8 cellular contexts compared by ENCODE assay signal in genomic region chr3:45553469-45553974, GRCh38. TPM values are rescaled to one million over a fixed set of nuclear protein-coding genes. Genes with fewer than 3 reads are reported as not detected.
DNase-seq lines count a peak whose midpoint lies in the region; FAIRE-seq and TF ChIP-seq lines count a peak whose summit lies in the region.

No MANE protein-coding gene starts in this region.

- H3K79me2 ChIP-seq in keratinocyte (ENCODE audit: control insufficient read depth, insufficient read depth, low read length), result no peaks in the 10 kb centered on the region

- peaks cover 2% of the 10 kb centered on the region for H3K9me1 ChIP-seq in keratinocyte (ENCODE audit: control insufficient read depth, extremely low read depth, insufficient read depth, low read length)

- DNase-seq in GM12864 (ENCODE audit: low read depth) (peak; percentile 35), Kasumi-1 (lab: John Stamatoyannopoulos, UW) (peak; percentile 22 to 33), adipocyte (ENCODE audit: low read depth) (peak; percentile 29), keratinocyte (ENCODE audit: low read depth, low spot score) (no peak), DMS114 treated with DMSO at 0.1 percent for 48 hours (lab: John Stamatoyannopoulos, UW; ENCODE audit: unreplicated experiment) (no peak), GM19238 (ENCODE audit: insufficient read length, low spot score) (no peak), HuH-7.5 (ENCODE audit: low spot score) (no peak), GM10266 (ENCODE audit: extremely low spot score) (no peak)

- H3K9me3 ChIP-seq in adipocyte (ENCODE audit: control insufficient read depth, low read length), result no peaks in the 10 kb centered on the region
- no peaks in the 10 kb centered on the region for H3K9me3 ChIP-seq in keratinocyte (ENCODE audit: control insufficient read depth, low read depth, low read length)

- dilution Hi-C loops in keratinocyte (cut with MboI; ENCODE audit: extremely low pct_ligation_motif_present, low sequenced_read_pairs), result no loop called here

- H3K9ac ChIP-seq in adipocyte (ENCODE audit: low read length), result no peak overlapping the region
- no peak overlapping the region for H3K9ac ChIP-seq in keratinocyte (ENCODE audit: control insufficient read depth, extremely low read depth, insufficient read depth, low read length)

- H3K27me3 ChIP-seq in adipocyte (replicated peaks; ENCODE audit: control insufficient read depth, insufficient read depth, low read length) (no peaks in the 10 kb centered on the region), keratinocyte (ENCODE audit: control insufficient read depth, extremely low read depth, insufficient read depth, low read length) (no peaks in the 10 kb centered on the region)

- no peak overlapping the region for H2AFZ ChIP-seq in keratinocyte (ENCODE audit: control insufficient read depth, low read length)

- H3K36me3 ChIP-seq in adipocyte (ENCODE audit: control insufficient read depth, insufficient read depth, low read length, severe bottlenecking) (no peaks in the 10 kb centered on the region), keratinocyte (ENCODE audit: control insufficient read depth in 2 of 2, extremely low read depth in 1 of 2, insufficient read depth in 2 of 2, low read length in 2 of 2) (no peaks in the 10 kb centered on the region)

- no peak overlapping the region for H3K27ac ChIP-seq in keratinocyte (ENCODE audit: control insufficient read depth, insufficient read depth, low read length)

- TF ChIP-seq CTCF in GM12864 (IDR thresholded peaks at IDR 0.05; ENCODE audit: low read depth, low read length, missing control alignments) (no peak), keratinocyte (optimal IDR thresholded peaks at IDR 0.05 in 1 of 3, IDR thresholded peaks at IDR 0.05 in 1 of 3, conservative IDR thresholded peaks at IDR 0.05 in 1 of 3; ENCODE audit: extremely low read depth in 1 of 3, insufficient read depth in 2 of 3, low read length in 3 of 3) (no peak), GM10266 (IDR thresholded peaks at IDR 0.05; ENCODE audit: control insufficient read depth, insufficient read depth, low read depth, missing control alignments) (no peak)

- no peaks in the 10 kb centered on the region for H4K20me1 ChIP-seq in keratinocyte (ENCODE audit: control insufficient read depth, extremely low read depth, insufficient read depth, low read length)

- peak overlapping the region; percentile 17 for H3K4me2 ChIP-seq in keratinocyte (ENCODE audit: control insufficient read depth, extremely low read depth, insufficient read depth, low read depth, low read length)

- H3K4me1 ChIP-seq in adipocyte (ENCODE audit: control insufficient read depth, insufficient read depth, low read length), result peaks cover 46% of the 10 kb centered on the region
- peaks cover 41% of the 10 kb centered on the region for H3K4me1 ChIP-seq in keratinocyte (ENCODE audit: control insufficient read depth, extremely low read depth, insufficient read depth, low read length)

- FAIRE-seq in keratinocyte (lab: Jason Lieb, UNC), result no peak

- no peak overlapping the region for H3K4me3 ChIP-seq in GM12864 (ENCODE audit: low read depth, low read length)
- H3K4me3 ChIP-seq in adipocyte (ENCODE audit: low read length), result no peak overlapping the region
- no peak overlapping the region for H3K4me3 ChIP-seq in keratinocyte (ENCODE audit: control insufficient read depth in 2 of 3, extremely low read depth in 1 of 3, insufficient read depth in 2 of 3, low read depth in 1 of 3, low read length in 3 of 3)

RNA-seq across cellular contexts. Expression of gene LIMD1, which starts 41.0 kb away (rescaled TPM):
- 4.7 to 7.1 TPM (median 7.1 TPM) in 3 replicates for polyA plus RNA-seq in keratinocyte
- 1.2 TPM for polyA plus RNA-seq in keratinocyte (2011; ENCODE audit: low read depth)
- 3.3 TPM in 2 replicates for polyA plus RNA-seq in keratinocyte (2011; cell fraction: cytosol; rRNA removed)
- 12.5 and 15.0 TPM in 2 replicates for polyA plus RNA-seq in keratinocyte (2011; cell fraction: nucleus; rRNA removed)
- 3.2 and 6.3 TPM in 2 replicates for polyA plus RNA-seq in keratinocyte (2012; ENCODE audit: low replicate concordance)
- 22.9 to 26.4 TPM (median 26.1 TPM) in 3 replicates for polyA minus RNA-seq in keratinocyte
- polyA minus RNA-seq in keratinocyte (2011; cell fraction: cytosol; rRNA and poly(A)+ RNA removed), result 6.3 TPM
- 13.7 and 16.4 TPM in 2 replicates for polyA minus RNA-seq in keratinocyte (2011; cell fraction: nucleus; rRNA and poly(A)+ RNA removed)

Comparison
In these comparisons a context has a peak if more than half of its experiments do, and no peak if none do; other contexts are left out.
1. DNase-seq: peak in GM12864 (single experiment), Kasumi-1 (2 of 2) and adipocyte (single experiment); none in keratinocyte (single experiment), DMS114 treated with DMSO at 0.1 percent for 48 hours (single experiment), GM19238 (single experiment), HuH-7.5 (single experiment) and GM10266 (single experiment).